ENCODE assay signal across 23 cellular contexts in the genomic region with DNA sequence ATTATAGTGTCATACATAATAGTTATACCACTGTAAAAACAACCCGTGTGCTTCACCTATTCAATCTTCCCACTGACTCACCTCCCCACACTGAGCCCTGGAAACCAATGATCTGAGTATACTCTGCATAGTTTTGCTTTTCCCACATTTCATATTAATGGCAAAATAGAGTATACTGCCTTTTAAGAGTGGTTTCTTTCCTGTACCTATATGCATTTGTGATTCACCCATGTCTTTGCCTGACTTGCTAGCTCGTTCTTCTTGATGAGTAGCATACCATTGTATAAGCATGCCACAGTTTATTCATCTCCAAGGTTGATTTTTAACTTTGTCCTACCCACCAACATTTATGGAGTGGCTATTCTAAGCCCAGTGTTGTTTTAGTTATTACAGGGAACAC.
"Had no signal": no experiment of that assay in that cellular context is flagged by ENCODE, and none has a peak within 500 bp of the region (broad histone marks: within the 10 kb centered on the region; RNA-seq: fewer than 3 reads in every experiment).

No MANE protein-coding gene starts in this region.

- H3K27ac ChIP-seq: breast epithelium, heart right ventricle, stomach, thyroid gland, upper lobe of right lung had no signal

- DNase-seq: activated CD4-positive, alpha-beta memory T cell treated with anti-CD3 and anti-CD28 coated beads for 36 hours; activated CD4-positive, alpha-beta T cell treated with anti-CD3 and anti-CD28 coated beads, Interleukin-2, amount 10 ng/mL, durations not matched to agents 24 days and 14 days; activated CD4-positive, CD25-positive, alpha-beta regulatory T cell treated with anti-CD3 and anti-CD28 coated beads, Interleukin-2, amount 50 U/mL, for 72 hours; activated CD8-positive, alpha-beta memory T cell treated with anti-CD3 and anti-CD28 coated beads, Interleukin-2, amount 50 U/mL, for 4 hours; activated gamma-delta T cell; activated naive CD4-positive, alpha-beta T cell treated with anti-CD3 and anti-CD28 coated beads, Interleukin-2, amount 10 ng/mL, durations not matched to agents 7 days and 5 days; activated T-cell treated with anti-CD3 and anti-CD28 coated beads, Interleukin-2, amount 50 U/mL, for 1 hour; amygdala; dermis blood vessel endothelial cell; effector CD8-positive, alpha-beta T cell; heart right ventricle; mammary epithelial cell; midbrain; natural killer cell; right cardiac atrium; stimulated activated CD4-positive, alpha-beta T cell treated with anti-CD3 and anti-CD28 coated beads, Interleukin-15, amount 100 ng/mL, for 24 hours; stimulated activated CD4-positive, alpha-beta T cell treated with anti-CD3 and anti-CD28 coated beads, Interleukin-2, amount 100 ng/mL, for 24 hours; stimulated activated naive B cell treated with anti-CD40 and anti-IgM and Interleukin-4, amounts not matched to agents 10 μg/mL and 1 μg/mL and 100 μg/mL, for 72 hours; stomach; T-helper 2 cell; thyroid gland; upper lobe of right lung had no signal

- ATAC-seq: heart right ventricle; natural killer cell; right cardiac atrium; stimulated activated naive B cell treated with anti-CD40 and anti-IgM and Interleukin-4, amounts not matched to agents 10 μg/mL and 1 μg/mL and 100 μg/mL, for 72 hours; upper lobe of right lung had no signal
